Comparison of ENCODE assay signal across 13 cellular contexts in genomic region chr7:6010370-6010769, GRCh38. TPM values are rescaled to one million over a fixed set of nuclear protein-coding genes. Genes with fewer than 3 reads are reported as not detected.
DNase-seq lines count a peak whose midpoint lies in the region; ATAC-seq and TF ChIP-seq lines count a peak whose summit lies in the region.
"Not testable (repeated sequence)": the region's sequence is repeated elsewhere in the genome, so short reads cannot be mapped to it uniquely, and the experiment has no call there.
"Had no signal": no experiment of that assay in that cellular context is flagged by ENCODE, and none has a peak within 500 bp of the region (broad histone marks: within the 10 kb centered on the region; RNA-seq: fewer than 3 reads in every experiment).

No MANE protein-coding gene starts in this region.

- peaks cover 40% of the 10 kb centered on the region for H3K4me1 Mint-ChIP-seq in HFFc6 (ENCODE audit: low read depth)
- peaks cover 18% of the 10 kb centered on the region for H3K4me1 Mint-ChIP-seq in activated T-helper 1 cell treated with anti-CD3 and anti-CD28 coated beads, Interleukin-12 subunit alpha, Interleukin-12 subunit beta, Interleukin-2, Interleukin-4 antibody, amounts not matched to agents 30 ng/mL and 10 ng/mL and 1 ng/mL, durations not matched to agents 14 hours and 24 hours and 36 hours (ENCODE audit: low read depth)
- H3K4me1 Mint-ChIP-seq in dendritic cell treated with granulocyte-macrophage colony-stimulating factor and Interleukin-4, amounts not matched to agents 40 ng/mL and 50 ng/mL, for 4 days (ENCODE audit: low read depth), result peaks cover 37% of the 10 kb centered on the region
- H3K4me1 Mint-ChIP-seq in nephron, result peaks cover 29% of the 10 kb centered on the region
- peaks cover 69% of the 10 kb centered on the region for H3K4me1 Mint-ChIP-seq in stimulated activated naive CD8-positive, alpha-beta T cell treated with anti-CD3 and anti-CD28 coated beads, Interleukin-15, amount 100 ng/mL, for 72 hours

- not testable (repeated sequence) for H3K27me3 ChIP-seq in BLaER1 treated with 17β-estradiol and CSF1 and Interleukin-3, amounts not matched to agents 10 nM and 100 nM; SJCRH30; hepatocyte

- peaks cover 0 to 48% (median 16%) of the 10 kb centered on the region in 11 experiments; a peak in 10 of 22 replicates for H4K20me1 ChIP-seq in BLaER1 treated with 17β-estradiol and CSF1 and Interleukin-3, amounts not matched to agents 10 nM and 100 nM
- H4K20me1 ChIP-seq in hepatocyte (ENCODE audit: insufficient read depth, poor library complexity, severe bottlenecking), result not testable (repeated sequence)

- peak overlapping the region; percentile 73 to 94 (median 82); a peak in 19 of 20 replicates for H3K4me3 ChIP-seq in BLaER1 treated with 17β-estradiol and CSF1 and Interleukin-3, amounts not matched to agents 10 nM and 100 nM
- H3K4me3 ChIP-seq in SJCRH30, result peak overlapping the region; percentile 75; the same call in 1 of the 2 replicates
- H3K4me3 ChIP-seq in hepatocyte, result not testable (repeated sequence)

- not testable (repeated sequence) for TF ChIP-seq CTCF in HFFc6 (IDR thresholded peaks at IDR 0.05); hepatocyte (IDR thresholded peaks at IDR 0.05; ENCODE audit: poor library complexity); nephron (IDR thresholded peaks at IDR 0.05; ENCODE audit: unreplicated experiment in 3 of 3)

- not testable (repeated sequence) for H3K9me3 ChIP-seq in BLaER1 treated with 17β-estradiol and CSF1 and Interleukin-3, amounts not matched to agents 10 nM and 100 nM (replicated peaks in 1 of 11); SJCRH30 (replicated peaks); hepatocyte (ENCODE audit: low read depth)

- not testable (repeated sequence) for H3K9me3 Mint-ChIP-seq in HFFc6; activated T-helper 1 cell treated with anti-CD3 and anti-CD28 coated beads, Interleukin-12 subunit alpha, Interleukin-12 subunit beta, Interleukin-2, Interleukin-4 antibody, amounts not matched to agents 30 ng/mL and 10 ng/mL and 1 ng/mL, durations not matched to agents 14 hours and 24 hours and 36 hours; dendritic cell treated with granulocyte-macrophage colony-stimulating factor and Interleukin-4, amounts not matched to agents 40 ng/mL and 50 ng/mL, for 4 days; nephron; stimulated activated naive CD8-positive, alpha-beta T cell treated with anti-CD3 and anti-CD28 coated beads, Interleukin-15, amount 100 ng/mL, for 72 hours

- H3K4me3 Mint-ChIP-seq in HFFc6 (peak overlapping the region; percentile 80), nephron (peak overlapping the region; percentile 87 to 92 (median 91))
- H3K4me3 Mint-ChIP-seq in activated T-helper 1 cell treated with anti-CD3 and anti-CD28 coated beads, Interleukin-12 subunit alpha, Interleukin-12 subunit beta, Interleukin-2, Interleukin-4 antibody, amounts not matched to agents 30 ng/mL and 10 ng/mL and 1 ng/mL, durations not matched to agents 14 hours and 24 hours and 36 hours, result peak overlapping the region; percentile 89
- H3K4me3 Mint-ChIP-seq in dendritic cell treated with granulocyte-macrophage colony-stimulating factor and Interleukin-4, amounts not matched to agents 40 ng/mL and 50 ng/mL, for 4 days, result peak overlapping the region; percentile 69
- H3K4me3 Mint-ChIP-seq in stimulated activated naive CD8-positive, alpha-beta T cell treated with anti-CD3 and anti-CD28 coated beads, Interleukin-15, amount 100 ng/mL, for 72 hours, result peak overlapping the region; percentile 83 to 89

- H2AFZ ChIP-seq in hepatocyte, result not testable (repeated sequence)

- H3K27ac ChIP-seq in BLaER1 treated with 17β-estradiol and CSF1 and Interleukin-3, amounts not matched to agents 10 nM and 100 nM, result peak overlapping the region in 3 of 11 experiments; percentile 84 to 94 (median 91); a peak in 3 of 22 replicates
- H3K27ac ChIP-seq in SJCRH30, result not testable (repeated sequence)
- H3K27ac ChIP-seq in hepatocyte, result peak overlapping the region; percentile 92

- H3K79me2 ChIP-seq in hepatocyte, result peaks cover 57% of the 10 kb centered on the region

- peaks cover 25 to 55% (median 47%) of the 10 kb centered on the region in 11 experiments for H3K36me3 ChIP-seq in BLaER1 treated with 17β-estradiol and CSF1 and Interleukin-3, amounts not matched to agents 10 nM and 100 nM
- not testable (repeated sequence) for H3K36me3 ChIP-seq in SJCRH30; hepatocyte (replicated peaks; ENCODE audit: insufficient read depth, low read depth)

- intact Hi-C loops in activated T-helper 1 cell treated with anti-CD3 and anti-CD28 coated beads, Interleukin-12 subunit alpha, Interleukin-12 subunit beta, Interleukin-2, Interleukin-4 antibody, amounts not matched to agents 30 ng/mL and 10 ng/mL and 1 ng/mL, durations not matched to agents 14 hours and 24 hours and 36 hours (cut with micrococcal nuclease); dendritic cell treated with granulocyte-macrophage colony-stimulating factor and Interleukin-4, amounts not matched to agents 40 ng/mL and 50 ng/mL, for 4 days (cut with micrococcal nuclease): not testable (repeated sequence)

- H3K4me2 ChIP-seq in BLaER1 treated with 17β-estradiol and CSF1 and Interleukin-3, amounts not matched to agents 10 nM and 100 nM, result peak overlapping the region; percentile 73 to 95 (median 89)
- peak overlapping the region; percentile 74 for H3K4me2 ChIP-seq in hepatocyte

- peak overlapping the region in 9 of 11 experiments; percentile 83 to 95 (median 90); a peak in 18 of 22 replicates for H3K9ac ChIP-seq in BLaER1 treated with 17β-estradiol and CSF1 and Interleukin-3, amounts not matched to agents 10 nM and 100 nM

- H3K4me1 ChIP-seq in BLaER1 treated with 17β-estradiol and CSF1 and Interleukin-3, amounts not matched to agents 10 nM and 100 nM, result peaks cover 28 to 49% (median 38%) of the 10 kb centered on the region in 10 experiments
- H3K4me1 ChIP-seq in SJCRH30, result not testable (repeated sequence)
- peaks cover 20% of the 10 kb centered on the region for H3K4me1 ChIP-seq in hepatocyte (ENCODE audit: insufficient read depth)

- not testable (repeated sequence) for H3K9me2 ChIP-seq in hepatocyte (replicated peaks; ENCODE audit: insufficient read depth)

- H3K27ac Mint-ChIP-seq in HFFc6 (peak overlapping the region; percentile 95), nephron (peak overlapping the region; percentile 50 to 88 (median 83))
- H3K27ac Mint-ChIP-seq in activated T-helper 1 cell treated with anti-CD3 and anti-CD28 coated beads, Interleukin-12 subunit alpha, Interleukin-12 subunit beta, Interleukin-2, Interleukin-4 antibody, amounts not matched to agents 30 ng/mL and 10 ng/mL and 1 ng/mL, durations not matched to agents 14 hours and 24 hours and 36 hours, result peak overlapping the region; percentile 91
- H3K27ac Mint-ChIP-seq in dendritic cell treated with granulocyte-macrophage colony-stimulating factor and Interleukin-4, amounts not matched to agents 40 ng/mL and 50 ng/mL, for 4 days, result peak overlapping the region; percentile 93
- H3K27ac Mint-ChIP-seq in stimulated activated naive CD8-positive, alpha-beta T cell treated with anti-CD3 and anti-CD28 coated beads, Interleukin-15, amount 100 ng/mL, for 72 hours, result peak overlapping the region; percentile 75 to 94

- ATAC-seq in stimulated activated naive CD8-positive, alpha-beta T cell treated with anti-CD3 and anti-CD28 coated beads, Interleukin-15, amount 100 ng/mL, for 72 hours, result not testable (repeated sequence)

- H3K36me3 Mint-ChIP-seq in HFFc6 (ENCODE audit: low read depth), result peaks cover 11% of the 10 kb centered on the region
- H3K36me3 Mint-ChIP-seq in activated T-helper 1 cell treated with anti-CD3 and anti-CD28 coated beads, Interleukin-12 subunit alpha, Interleukin-12 subunit beta, Interleukin-2, Interleukin-4 antibody, amounts not matched to agents 30 ng/mL and 10 ng/mL and 1 ng/mL, durations not matched to agents 14 hours and 24 hours and 36 hours (ENCODE audit: low read depth), result peaks cover 19% of the 10 kb centered on the region
- H3K36me3 Mint-ChIP-seq in dendritic cell treated with granulocyte-macrophage colony-stimulating factor and Interleukin-4, amounts not matched to agents 40 ng/mL and 50 ng/mL, for 4 days (ENCODE audit: low read depth), result peaks cover 48% of the 10 kb centered on the region
- H3K36me3 Mint-ChIP-seq in nephron (ENCODE audit: low read depth), result peaks cover 14% of the 10 kb centered on the region

- 91% methylated on average over 8 of the region's 8 CpGs for WGBS in hepatocyte (ENCODE audit: low lambda C conversion rate, missing lambda C conversion rate)

- DNase-seq in HFFc6; SJCRH30; activated T-helper 1 cell treated with anti-CD3 and anti-CD28 coated beads, Interleukin-12 subunit alpha, Interleukin-12 subunit beta, Interleukin-2, Interleukin-4 antibody, amounts not matched to agents 30 ng/mL and 10 ng/mL and 1 ng/mL, durations not matched to agents 14 hours and 24 hours and 36 hours (ENCODE audit: low spot score); hepatocyte (ENCODE audit: low spot score); stimulated activated naive CD8-positive, alpha-beta T cell treated with anti-CD3 and anti-CD28 coated beads, Interleukin-15, amount 100 ng/mL, for 72 hours: not testable (repeated sequence)

- H3K27me3 Mint-ChIP-seq in HFFc6 (ENCODE audit: insufficient read depth); activated T-helper 1 cell treated with anti-CD3 and anti-CD28 coated beads, Interleukin-12 subunit alpha, Interleukin-12 subunit beta, Interleukin-2, Interleukin-4 antibody, amounts not matched to agents 30 ng/mL and 10 ng/mL and 1 ng/mL, durations not matched to agents 14 hours and 24 hours and 36 hours (ENCODE audit: insufficient read depth); dendritic cell treated with granulocyte-macrophage colony-stimulating factor and Interleukin-4, amounts not matched to agents 40 ng/mL and 50 ng/mL, for 4 days; nephron (ENCODE audit: low read depth); stimulated activated naive CD8-positive, alpha-beta T cell treated with anti-CD3 and anti-CD28 coated beads, Interleukin-15, amount 100 ng/mL, for 72 hours: not testable (repeated sequence)

RNA-seq across cellular contexts. Expression of gene AIMP2, which starts 1.3 kb away (rescaled TPM):
- total RNA-seq in HFFc6 (2021; fragmentation: NEBNext Ultra II Directional; extraction: Animal tissue kit (Norgen Biotek cat#: 25700)), result 10 to 100 TPM; 36.2 to 47.2 (median 42.9) TPM
- total RNA-seq in SJCRH30 (2014; rRNA removed; shearing (Covaris generic)), result 67.5 and 72.6 TPM in 2 replicates
- 92.0 and 101 TPM in 2 replicates for total RNA-seq in activated T-helper 1 cell treated with anti-CD3 and anti-CD28 coated beads, Interleukin-12 subunit alpha, Interleukin-12 subunit beta, Interleukin-2, Interleukin-4 antibody, amounts not matched to agents 30 ng/mL and 10 ng/mL and 1 ng/mL, durations not matched to agents 14 hours and 24 hours and 36 hours
- total RNA-seq in hepatocyte, result 55.1 and 55.4 TPM in 2 replicates
- polyA plus RNA-seq in hepatocyte, result 52.7 and 57.9 TPM in 2 replicates

RNA-seq across cellular contexts. Expression of gene PMS2, which starts 1.5 kb away (rescaled TPM):
- total RNA-seq in HFFc6 (2021; fragmentation: NEBNext Ultra II Directional; extraction: Animal tissue kit (Norgen Biotek cat#: 25700)), result 10 to 100 TPM; 12.1 to 13.4 (median 12.8) TPM
- total RNA-seq in SJCRH30 (2014; rRNA removed; shearing (Covaris generic)), result 15.4 and 18.4 TPM in 2 replicates
- 20.3 and 25.8 TPM in 2 replicates for total RNA-seq in activated T-helper 1 cell treated with anti-CD3 and anti-CD28 coated beads, Interleukin-12 subunit alpha, Interleukin-12 subunit beta, Interleukin-2, Interleukin-4 antibody, amounts not matched to agents 30 ng/mL and 10 ng/mL and 1 ng/mL, durations not matched to agents 14 hours and 24 hours and 36 hours
- total RNA-seq in hepatocyte, result 13.9 and 15.9 TPM in 2 replicates
- 5.8 and 6.2 TPM in 2 replicates for polyA plus RNA-seq in hepatocyte

RNA-seq across cellular contexts. Expression of gene ANKRD61, which starts 20.8 kb away (rescaled TPM):
- total RNA-seq in HFFc6 (2021; fragmentation: NEBNext Ultra II Directional; extraction: Animal tissue kit (Norgen Biotek cat#: 25700)), result under 1 TPM in 4 of 6 experiments, not detected in 2; 0.17 to 0.24 (median 0.19) TPM
- total RNA-seq in SJCRH30 (2014; rRNA removed; shearing (Covaris generic)), result 0.23 and 0.63 TPM in 2 replicates
- total RNA-seq in activated T-helper 1 cell treated with anti-CD3 and anti-CD28 coated beads, Interleukin-12 subunit alpha, Interleukin-12 subunit beta, Interleukin-2, Interleukin-4 antibody, amounts not matched to agents 30 ng/mL and 10 ng/mL and 1 ng/mL, durations not matched to agents 14 hours and 24 hours and 36 hours, result 0.44 and 0.56 TPM in 2 replicates
- total RNA-seq in hepatocyte, result not detected in 2 replicates
- 0.33 and 0.81 TPM in 2 replicates for polyA plus RNA-seq in hepatocyte
- total RNA-seq: aorta, HT-29, pancreas, urinary bladder had no signal
- polyA plus RNA-seq: aorta, pancreas had no signal

RNA-seq across cellular contexts. Expression of gene RSPH10B, which starts 39.9 kb away (rescaled TPM):
- total RNA-seq in HFFc6 (2021; fragmentation: NEBNext Ultra II Directional; extraction: Animal tissue kit (Norgen Biotek cat#: 25700)), result under 1 TPM in 1 of 6 experiments, not detected in 5; 0.24 TPM
- total RNA-seq in SJCRH30 (2014; rRNA removed; shearing (Covaris generic)), result 0.18 TPM in 1 of 2 replicates, not detected in the other
- 0.81 and 1.1 TPM in 2 replicates for total RNA-seq in activated T-helper 1 cell treated with anti-CD3 and anti-CD28 coated beads, Interleukin-12 subunit alpha, Interleukin-12 subunit beta, Interleukin-2, Interleukin-4 antibody, amounts not matched to agents 30 ng/mL and 10 ng/mL and 1 ng/mL, durations not matched to agents 14 hours and 24 hours and 36 hours
- total RNA-seq in hepatocyte, result not detected in 2 replicates
- not detected in 2 replicates for polyA plus RNA-seq in hepatocyte
- total RNA-seq: aorta, SJSA1, urinary bladder had no signal

RNA-seq across cellular contexts. Expression of gene EIF2AK1, which starts 48.6 kb away (rescaled TPM):
- 100 to 1,000 TPM in 4 of 6 experiments, 10 to 100 TPM in 2; 90.4 to 103 (median 101) TPM for total RNA-seq in HFFc6 (2021; fragmentation: NEBNext Ultra II Directional; extraction: Animal tissue kit (Norgen Biotek cat#: 25700))
- total RNA-seq in SJCRH30 (2014; rRNA removed; shearing (Covaris generic)), result 75.3 and 75.5 TPM in 2 replicates
- total RNA-seq in activated T-helper 1 cell treated with anti-CD3 and anti-CD28 coated beads, Interleukin-12 subunit alpha, Interleukin-12 subunit beta, Interleukin-2, Interleukin-4 antibody, amounts not matched to agents 30 ng/mL and 10 ng/mL and 1 ng/mL, durations not matched to agents 14 hours and 24 hours and 36 hours, result 98.9 and 104 TPM in 2 replicates
- 148 and 180 TPM in 2 replicates for total RNA-seq in hepatocyte
- 87.3 and 104 TPM in 2 replicates for polyA plus RNA-seq in hepatocyte
